30 cellular contexts compared by ENCODE assay signal in genomic region chr4:148589182-148589581, GRCh38.
DNase-seq lines count a peak whose midpoint lies in the region; ATAC-seq, FAIRE-seq and TF ChIP-seq lines count a peak whose summit lies in the region.
"Had no signal": no experiment of that assay in that cellular context is flagged by ENCODE, and none has a peak within 500 bp of the region (broad histone marks: within the 10 kb centered on the region; RNA-seq: fewer than 3 reads in every experiment).

No MANE protein-coding gene starts in this region.

- DNase-seq in A549 (ENCODE audit: low read depth in 1 of 2, low spot score in 1 of 2) (no peak), right atrium auricular region (ENCODE audit: low spot score) (no peak)
- DNase-seq: 8988T; ACHN; AML-193; BE2C; C1 segment of cervical spinal cord; Caco-2; Calu3; CD4-positive, alpha-beta memory T cell; CD4-positive, alpha-beta T cell; CD4-positive, CD25-positive, alpha-beta regulatory T cell; CD8-positive, alpha-beta memory T cell; CD8-positive, alpha-beta T cell; COR-L47; DMS 273 treated with DMSO at 0.1 percent for 48 hours; DMS153; DMS53; DMS79; DMS79 treated with DMSO at 0.1 percent for 48 hours; DND-41; EL had no signal

- no peaks in the 10 kb centered on the region for H3K9me3 ChIP-seq in A549
- H3K9me3 ChIP-seq in HEK293 (ENCODE audit: control insufficient read depth, insufficient read depth, low read depth, low read length) = no peaks in the 10 kb centered on the region
- no peaks in the 10 kb centered on the region for H3K9me3 ChIP-seq in right atrium auricular region
- H3K9me3 ChIP-seq: BE2C, Caco-2 had no signal

- H3K4me3 ChIP-seq in A549 = no peak overlapping the region
- H3K4me3 ChIP-seq in HEK293 (ENCODE audit: low read depth, low read length) = no peak overlapping the region
- H3K4me3 ChIP-seq in right atrium auricular region = no peak overlapping the region
- H3K4me3 ChIP-seq: BLaER1; BLaER1 treated with 17β-estradiol and CSF1 and Interleukin-3, amounts not matched to agents 10 nM and 100 nM had no signal

- no peak for TF ChIP-seq EP300 in A549 (IDR thresholded peaks at IDR 0.05)

- H3K36me3 ChIP-seq in HEK293 (ENCODE audit: control insufficient read depth in 2 of 2, insufficient read depth in 1 of 2, low read length in 2 of 2) = no peaks in the 10 kb centered on the region
- no peaks in the 10 kb centered on the region for H3K36me3 ChIP-seq in right atrium auricular region
- H3K36me3 ChIP-seq: BE2C; BLaER1; BLaER1 treated with 17β-estradiol and CSF1 and Interleukin-3, amounts not matched to agents 10 nM and 100 nM had no signal

- POLR2A ChIA-PET in A549 (lab: Yijun Ruan, JAX) (no interaction called here), HEK293 (lab: Yijun Ruan, JAX) (no interaction called here)

- H3K27ac ChIP-seq in A549 (no peak overlapping the region), HEK293 (ENCODE audit: extremely low read depth, low read depth, low read length) (no peak overlapping the region), right atrium auricular region (no peak overlapping the region)
- H3K27ac ChIP-seq: 22Rv1; BLaER1; BLaER1 treated with 17β-estradiol and CSF1 and Interleukin-3, amounts not matched to agents 10 nM and 100 nM; C4-2B had no signal

- no peaks in the 10 kb centered on the region for H3K4me1 ChIP-seq in A549
- H3K4me1 ChIP-seq in HEK293 (ENCODE audit: control insufficient read depth, insufficient read depth, low read length) = no peaks in the 10 kb centered on the region
- H3K4me1 ChIP-seq in right atrium auricular region = no peaks in the 10 kb centered on the region
- H3K4me1 ChIP-seq: BE2C; BLaER1; BLaER1 treated with 17β-estradiol and CSF1 and Interleukin-3, amounts not matched to agents 10 nM and 100 nM; Caco-2 had no signal

- WGBS in A549 (ENCODE audit: missing lambda C conversion rate) = 39% methylated on average over 3 of the region's 4 CpGs

- H3K4me2 ChIP-seq in A549 = no peak overlapping the region
- H3K4me2 ChIP-seq: BLaER1; BLaER1 treated with 17β-estradiol and CSF1 and Interleukin-3, amounts not matched to agents 10 nM and 100 nM had no signal

- FAIRE-seq in A549 (lab: Jason Lieb, UNC) = no peak
- FAIRE-seq: A204.1, D721Med had no signal

- no peak for TF ChIP-seq RAD21 in A549 (conservative IDR thresholded peaks at IDR 0.05 in 1 of 2, IDR thresholded peaks at IDR 0.05 in 1 of 2)

- CTCF ChIA-PET in A549 (lab: Yijun Ruan, JAX) = no interaction called here
- CTCF ChIA-PET in HEK293 (lab: Yijun Ruan, JAX) = no interaction called here

- TF ChIP-seq POLR2A in A549 (IDR thresholded peaks at IDR 0.05; ENCODE audit: low read length) = no peak

- ATAC-seq in A549 (no peak), GM18511 (IDR thresholded peaks at IDR 0.05; ENCODE audit: unreplicated experiment) (no peak)
- ATAC-seq: CD8-positive, alpha-beta T cell had no signal

- no peak for TF ChIP-seq CTCF in A549 (IDR thresholded peaks at IDR 0.05)
- no peak for TF ChIP-seq CTCF in HEK293 (tag by site-specific recombination; IDR thresholded peaks at IDR 0.05)
- TF ChIP-seq CTCF in right atrium auricular region (IDR thresholded peaks at IDR 0.05) = no peak

- no peaks in the 10 kb centered on the region for H3K27me3 ChIP-seq in right atrium auricular region
- H3K27me3 ChIP-seq: BLaER1; BLaER1 treated with 17β-estradiol and CSF1 and Interleukin-3, amounts not matched to agents 10 nM and 100 nM had no signal

TF ChIP-seq in A549, 52 proteins besides CTCF, POLR2A, EP300 and RAD21:
- TF ChIP-seq ZFP36 (IDR thresholded peaks at IDR 0.05; ENCODE audit: borderline replicate concordance, partially characterized antibody) (peak; percentile 26), CEBPB (IDR thresholded peaks at IDR 0.05) (no peak)
TF ChIP-seq in A549: peak in this region for 1.

TF ChIP-seq in HEK293, 187 proteins besides CTCF, POLR2A, EP300 and RAD21:
- TF ChIP-seq ZNF664 (tag by site-specific recombination; IDR thresholded peaks at IDR 0.05) (no peak), SETDB1 (IDR thresholded peaks at IDR 0.05; ENCODE audit: insufficient read length, low read length) (peak; percentile 41), ZNF585B (tag by site-specific recombination; IDR thresholded peaks at IDR 0.05) (peak; percentile 90)
TF ChIP-seq in HEK293: peak in this region for 2.
